8 cellular contexts compared by ENCODE assay signal in the genomic region with DNA sequence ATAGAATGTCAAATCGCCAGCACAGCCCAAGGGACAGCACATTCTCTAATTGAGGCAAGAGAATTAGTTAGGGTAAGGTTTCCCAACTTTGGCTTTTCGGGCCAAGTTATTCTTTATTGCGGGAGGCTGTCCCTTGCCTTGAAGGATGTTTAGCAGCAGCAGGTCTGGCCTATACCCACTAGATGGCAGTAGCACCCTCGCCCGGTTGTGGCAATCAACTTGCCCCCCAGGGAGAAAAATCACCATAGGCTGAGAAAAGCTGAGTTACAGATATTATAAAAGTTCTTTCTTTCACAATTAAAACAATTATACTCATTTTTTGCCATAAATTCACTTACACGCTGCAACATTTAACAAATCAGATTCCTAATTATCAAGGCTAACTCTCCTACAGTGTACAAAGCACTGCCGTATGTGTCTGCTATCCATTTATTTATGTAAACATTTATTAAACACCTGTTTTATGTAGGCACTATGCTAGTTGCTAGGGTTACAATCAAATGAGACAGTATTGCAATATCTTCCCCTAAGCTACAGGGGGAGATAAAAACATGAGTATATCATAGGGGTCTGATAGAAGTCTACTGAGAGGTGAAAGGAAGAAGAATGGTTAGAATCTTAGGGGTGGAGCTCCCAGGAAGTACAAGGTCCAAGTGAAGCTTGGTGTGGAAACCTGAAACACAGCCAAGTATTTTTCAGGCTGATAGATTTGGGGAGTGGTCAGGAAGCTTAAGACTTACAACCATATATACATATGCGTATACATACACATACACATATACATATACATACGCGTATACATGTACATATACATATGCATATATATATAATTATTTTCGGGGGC.
A peak's percentile ranks its signal among the peaks of the same experiment; 100 is the strongest.
DNase-seq lines count a peak whose midpoint lies in the region; ATAC-seq and TF ChIP-seq lines count a peak whose summit lies in the region.

No MANE protein-coding gene starts in this region.

- no peaks in the 10 kb centered on the region for H3K36me3 ChIP-seq in MG63

- ATAC-seq in GM21786 (IDR thresholded peaks at IDR 0.05; ENCODE audit: unreplicated experiment) (peak; percentile 73), natural killer cell (no peak)
- no peak for ATAC-seq in stimulated activated naive B cell treated with anti-CD40 and anti-IgM and Interleukin-4, amounts not matched to agents 10 μg/mL and 1 μg/mL and 100 μg/mL, for 72 hours (replicated peaks)

- no peak overlapping the region for H3K27ac ChIP-seq in coronary artery

- H3K9me3 Mint-ChIP-seq in natural killer cell, result peaks cover 0 to 6% of the 10 kb centered on the region in 2 donors
- H3K9me3 Mint-ChIP-seq in stimulated activated naive B cell treated with anti-CD40 and anti-IgM and Interleukin-4, amounts not matched to agents 10 μg/mL and 1 μg/mL and 100 μg/mL, for 72 hours, result no peaks in the 10 kb centered on the region

- no peaks in the 10 kb centered on the region for H3K9me3 ChIP-seq in MG63

- TF ChIP-seq CTCF in coronary artery (IDR thresholded peaks at IDR 0.05) (peak; percentile 20), natural killer cell (IDR thresholded peaks at IDR 0.05) (no peak)

- peak; percentile 29 for DNase-seq in NCI-H82 (lab: John Stamatoyannopoulos, UW)
- DNase-seq in NCI-H82 treated with DMSO at 0.1 percent for 48 hours (lab: John Stamatoyannopoulos, UW; ENCODE audit: unreplicated experiment), result no peak
- DNase-seq in MG63, result peak; percentile 33
- DNase-seq in coronary artery (ENCODE audit: low spot score), result no peak
- DNase-seq in posterior cingulate gyrus, result peak in 7 of 10 donors; percentile 16 to 88 (median 23)
- no peak for DNase-seq in natural killer cell
- no peak for DNase-seq in stimulated activated naive B cell treated with anti-CD40 and anti-IgM and Interleukin-4, amounts not matched to agents 10 μg/mL and 1 μg/mL and 100 μg/mL, for 72 hours

- H3K4me3 ChIP-seq in MG63 (no peak overlapping the region), coronary artery (no peak overlapping the region)

- no peaks in the 10 kb centered on the region for H3K36me3 Mint-ChIP-seq in natural killer cell
- no peaks in the 10 kb centered on the region for H3K36me3 Mint-ChIP-seq in stimulated activated naive B cell treated with anti-CD40 and anti-IgM and Interleukin-4, amounts not matched to agents 10 μg/mL and 1 μg/mL and 100 μg/mL, for 72 hours

- H3K27ac Mint-ChIP-seq in natural killer cell, result no peak overlapping the region
- no peak overlapping the region for H3K27ac Mint-ChIP-seq in stimulated activated naive B cell treated with anti-CD40 and anti-IgM and Interleukin-4, amounts not matched to agents 10 μg/mL and 1 μg/mL and 100 μg/mL, for 72 hours

- H3K27me3 ChIP-seq in MG63, result no peaks in the 10 kb centered on the region

- H3K27me3 Mint-ChIP-seq in natural killer cell (ENCODE audit: low read depth in 2 of 2), result no peaks in the 10 kb centered on the region
- H3K27me3 Mint-ChIP-seq in stimulated activated naive B cell treated with anti-CD40 and anti-IgM and Interleukin-4, amounts not matched to agents 10 μg/mL and 1 μg/mL and 100 μg/mL, for 72 hours, result no peaks in the 10 kb centered on the region

- H3K4me3 Mint-ChIP-seq in natural killer cell, result no peak overlapping the region
- no peak overlapping the region for H3K4me3 Mint-ChIP-seq in stimulated activated naive B cell treated with anti-CD40 and anti-IgM and Interleukin-4, amounts not matched to agents 10 μg/mL and 1 μg/mL and 100 μg/mL, for 72 hours

- intact Hi-C loops in posterior cingulate gyrus (cut with DNase I), result loop anchor here (5.0 kb wide), 1 partner anchor 819 kb away; no protein-coding TSS in a partner anchor
- intact Hi-C loops in natural killer cell (cut with micrococcal nuclease), result no loop called here

- H3K4me1 Mint-ChIP-seq in natural killer cell, result no peaks in the 10 kb centered on the region
- H3K4me1 Mint-ChIP-seq in stimulated activated naive B cell treated with anti-CD40 and anti-IgM and Interleukin-4, amounts not matched to agents 10 μg/mL and 1 μg/mL and 100 μg/mL, for 72 hours, result no peaks in the 10 kb centered on the region

Comparison
In these comparisons a context has a peak if more than half of its experiments do, and no peak if none do; other contexts are left out.
1. DNase-seq: peak in NCI-H82 (single experiment), MG63 (single experiment) and posterior cingulate gyrus (7 of 10); none in NCI-H82 treated with DMSO at 0.1 percent for 48 hours (single experiment), coronary artery (single experiment), natural killer cell (single experiment) and stimulated activated naive B cell treated with anti-CD40 and anti-IgM and Interleukin-4, amounts not matched to agents 10 μg/mL and 1 μg/mL and 100 μg/mL, for 72 hours (single experiment).